ENCODE assay signal across 20 cellular contexts in the genomic region with DNA sequence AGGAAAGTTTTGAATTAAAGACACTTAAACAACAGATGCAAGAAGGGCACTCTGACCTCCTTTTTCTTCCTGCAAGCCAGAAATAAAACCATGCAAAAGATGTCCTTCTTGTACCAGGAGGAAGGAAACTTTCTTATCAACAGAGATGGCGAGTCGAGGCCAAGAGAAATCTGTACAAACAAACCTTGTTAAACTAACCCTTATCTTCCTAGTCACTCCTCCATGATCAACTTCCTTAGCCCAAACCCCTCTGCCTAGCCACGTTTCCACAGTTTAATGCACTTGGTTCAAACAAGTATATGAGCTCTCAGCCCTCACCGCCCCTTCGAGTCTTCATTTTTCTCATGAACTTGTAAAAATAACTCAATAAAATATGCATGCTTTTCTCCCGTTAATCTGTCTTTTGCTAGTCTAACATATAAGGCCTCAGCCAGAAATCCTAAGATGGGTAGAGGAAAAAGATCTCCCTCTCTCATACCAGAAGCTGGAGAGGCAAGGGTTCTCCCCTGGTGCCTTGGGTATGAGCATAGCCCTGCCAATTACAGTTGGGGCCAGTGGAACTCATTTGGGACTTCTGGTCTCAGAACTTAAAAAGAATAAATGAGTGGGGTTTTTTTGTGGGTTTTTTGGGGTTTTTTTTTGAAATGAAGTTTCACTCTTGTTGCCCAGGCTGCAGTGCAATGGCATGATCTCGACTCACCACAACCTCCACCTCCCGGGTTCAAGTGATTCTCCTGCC.
DNase-seq lines count a peak whose midpoint lies in the region; ATAC-seq and TF ChIP-seq lines count a peak whose summit lies in the region.
"Had no signal": no experiment of that assay in that cellular context is flagged by ENCODE, and none has a peak within 500 bp of the region (broad histone marks: within the 10 kb centered on the region; RNA-seq: fewer than 3 reads in every experiment).

No MANE protein-coding gene starts in this region.

- CTCF ChIA-PET in WTC11 (lab: Charles Lee), result interaction anchor here (1.0 kb wide), 1 partner anchor 41 kb away, joined by 6 read pairs; no protein-coding TSS in a partner anchor
- CTCF ChIA-PET in SK-N-SH (lab: Yijun Ruan, JAX), result interaction anchor here (0.6 to 5.8 kb wide), 3 partner anchors 12 to 419 kb away, joined by 3 to 26 read pairs (median 3); no protein-coding TSS in a partner anchor

- no peak for TF ChIP-seq CTCF in GM12865 (IDR thresholded peaks at IDR 0.05; ENCODE audit: insufficient read depth, low read depth, low read length, missing control alignments)
- no peak for TF ChIP-seq CTCF in WTC11 (IDR thresholded peaks at IDR 0.05)
- no peak for TF ChIP-seq CTCF in nephron progenitor cell (IDR thresholded peaks at IDR 0.05)
- no peak for TF ChIP-seq CTCF in SK-N-SH (IDR thresholded peaks at IDR 0.05)

- H3K27ac ChIP-seq in SK-N-SH (ENCODE audit: low read depth in 2 of 2, low read length in 1 of 2), result no peak overlapping the region
- H3K27ac ChIP-seq: HL-60, Peyer's patch, SJCRH30 had no signal

- no peak overlapping the region for H3K4me2 ChIP-seq in SK-N-SH

- no peaks in the 10 kb centered on the region for H3F3A ChIP-seq in SK-N-SH (replicated peaks; ENCODE audit: insufficient read depth)

- DNase-seq in GM12865 (ENCODE audit: low read depth) (peak; percentile 6), OCI-M1 (lab: John Stamatoyannopoulos, UW) (peak; percentile 7), WTC11 (ENCODE audit: low spot score) (no peak), nephron progenitor cell (no peak), SK-N-SH (no peak), NCI-H69 (lab: John Stamatoyannopoulos, UW) (no peak), SK-N-DZ (ENCODE audit: low spot score) (no peak)
- DNase-seq: BE2C; CD4-positive, alpha-beta memory T cell; GDM1; KBM-7; NCI-H1092; NCI-H1436; NCI-H1930; NCI-H748 treated with DMSO at 0.1 percent for 48 hours; NK-92 treated with Interleukin-12 subunit alpha and Interleukin-12 subunit beta, amount 100 ng/mL, for 24 hours; Peyer's patch; SJCRH30 had no signal

- no peak for TF ChIP-seq RAD21 in SK-N-SH (IDR thresholded peaks at IDR 0.05; ENCODE audit: low read length)

- no peak for ATAC-seq in WTC11
- ATAC-seq in HG03354 (IDR thresholded peaks at IDR 0.05; ENCODE audit: poor library complexity, severe bottlenecking, unreplicated experiment), result no peak

- no peaks in the 10 kb centered on the region for H3K36me3 ChIP-seq in SK-N-SH (replicated peaks in 1 of 2; ENCODE audit: control insufficient read depth in 1 of 2, insufficient read depth in 2 of 2, low read length in 1 of 2)
- H3K36me3 ChIP-seq: BE2C, Peyer's patch, SJCRH30 had no signal

- H3K9me3 Mint-ChIP-seq in WTC11 (no peaks in the 10 kb centered on the region), nephron progenitor cell (no peaks in the 10 kb centered on the region)
- H3K9me3 Mint-ChIP-seq: CD4-positive, alpha-beta memory T cell had no signal

- no peaks in the 10 kb centered on the region for H3K79me2 ChIP-seq in SK-N-SH (ENCODE audit: insufficient read depth)

- H3K4me1 Mint-ChIP-seq in WTC11 (peaks cover 36% of the 10 kb centered on the region), nephron progenitor cell (peaks cover 49% of the 10 kb centered on the region)

- WGBS in SK-N-SH (ENCODE audit: low lambda C conversion rate), result 74% methylated on average over 8 of the region's 8 CpGs

- no peaks in the 10 kb centered on the region for H3K27me3 ChIP-seq in SK-N-SH (ENCODE audit: insufficient read depth)
- H3K27me3 ChIP-seq: BE2C, Peyer's patch, SJCRH30 had no signal

- H3K4me3 Mint-ChIP-seq in WTC11 (no peak overlapping the region), nephron progenitor cell (no peak overlapping the region)
- H3K4me3 Mint-ChIP-seq: CD4-positive, alpha-beta memory T cell had no signal

- no peak for TF ChIP-seq EP300 in SK-N-SH (IDR thresholded peaks at IDR 0.05; ENCODE audit: borderline replicate concordance in 1 of 2, low read depth in 1 of 2, low read length in 1 of 2)

- H3K4me1 ChIP-seq in SK-N-SH (ENCODE audit: control insufficient read depth in 1 of 2, insufficient read depth in 2 of 2, low read depth in 1 of 2, low read length in 1 of 2), result peaks cover 0 to 16% of the 10 kb centered on the region in 2 experiments; a peak in 1 of 4 replicates
- H3K4me1 ChIP-seq: BE2C, Peyer's patch had no signal

- no peaks in the 10 kb centered on the region for H3K9me2 ChIP-seq in SK-N-SH

- H3K9me3 ChIP-seq in SK-N-SH, result no peaks in the 10 kb centered on the region
- H3K9me3 ChIP-seq: BE2C, Peyer's patch, SJCRH30 had no signal

- no peak overlapping the region for H3K9ac ChIP-seq in SK-N-SH

- POLR2A ChIA-PET in WTC11 (lab: Charles Lee) (no interaction called here), SK-N-SH (lab: Yijun Ruan, JAX) (no interaction called here)

- no peaks in the 10 kb centered on the region for H4K20me1 ChIP-seq in SK-N-SH (ENCODE audit: insufficient read depth)

- H2AFZ ChIP-seq in SK-N-SH (ENCODE audit: low read depth), result no peak overlapping the region

- H3K36me3 Mint-ChIP-seq in WTC11 (no peaks in the 10 kb centered on the region), nephron progenitor cell (ENCODE audit: low read depth) (peaks cover 20% of the 10 kb centered on the region)
- H3K36me3 Mint-ChIP-seq: CD4-positive, alpha-beta memory T cell had no signal

- H3K4me3 ChIP-seq in GM12865 (ENCODE audit: low read depth, low read length) (no peak overlapping the region), SK-N-SH (ENCODE audit: low read depth in 2 of 2, low read length in 1 of 2) (no peak overlapping the region)
- H3K4me3 ChIP-seq: Peyer's patch, SJCRH30 had no signal

- H3K27ac Mint-ChIP-seq in WTC11, result 0 out of 2 replicates have a peak overlapping the region, but pooled peaks have one; percentile 17
- H3K27ac Mint-ChIP-seq in nephron progenitor cell, result peak overlapping the region; percentile 45
- H3K27ac Mint-ChIP-seq: CD4-positive, alpha-beta memory T cell had no signal

- H3K27me3 Mint-ChIP-seq in WTC11 (ENCODE audit: low read depth) (no peaks in the 10 kb centered on the region), nephron progenitor cell (ENCODE audit: low read depth, poor library complexity) (no peaks in the 10 kb centered on the region)

TF ChIP-seq in WTC11, 78 proteins besides CTCF, POLR2A, EP300 and RAD21 (continues in another document):
- TF ChIP-seq, protein P1, sequence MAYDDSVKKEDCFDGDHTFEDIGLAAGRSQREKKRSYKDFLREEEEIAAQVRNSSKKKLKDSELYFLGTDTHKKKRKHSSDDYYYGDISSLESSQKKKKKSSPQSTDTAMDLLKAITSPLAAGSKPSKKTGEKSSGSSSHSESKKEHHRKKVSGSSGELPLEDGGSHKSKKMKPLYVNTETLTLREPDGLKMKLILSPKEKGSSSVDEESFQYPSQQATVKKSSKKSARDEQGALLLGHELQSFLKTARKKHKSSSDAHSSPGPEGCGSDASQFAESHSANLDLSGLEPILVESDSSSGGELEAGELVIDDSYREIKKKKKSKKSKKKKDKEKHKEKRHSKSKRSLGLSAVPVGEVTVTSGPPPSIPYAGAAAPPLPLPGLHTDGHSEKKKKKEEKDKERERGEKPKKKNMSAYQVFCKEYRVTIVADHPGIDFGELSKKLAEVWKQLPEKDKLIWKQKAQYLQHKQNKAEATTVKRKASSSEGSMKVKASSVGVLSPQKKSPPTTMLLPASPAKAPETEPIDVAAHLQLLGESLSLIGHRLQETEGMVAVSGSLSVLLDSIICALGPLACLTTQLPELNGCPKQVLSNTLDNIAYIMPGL (CRISPR knock-in tag; IDR thresholded peaks at IDR 0.05), result no peak

TF ChIP-seq in SK-N-SH, 30 proteins besides CTCF, POLR2A, EP300 and RAD21:
- TF ChIP-seq MEF2A (IDR thresholded peaks at IDR 0.05; ENCODE audit: borderline replicate concordance, low read depth), result no peak
- TF ChIP-seq SIN3A (IDR thresholded peaks at IDR 0.05; ENCODE audit: borderline replicate concordance, low read depth, low read length), result no peak

Comparison
In these comparisons a context has a peak if more than half of its experiments do, and no peak if none do; other contexts are left out.
1. DNase-seq: peak in GM12865 (single experiment) and OCI-M1 (single experiment); none in WTC11 (single experiment), nephron progenitor cell (single experiment), SK-N-SH (single experiment), NCI-H69 (single experiment) and SK-N-DZ (single experiment).